ENCODE assay signal across 9 cellular contexts in genomic region chr3:186825294-186825821, GRCh38. TPM values are rescaled to one million over a fixed set of nuclear protein-coding genes. Genes with fewer than 3 reads are reported as not detected.
DNase-seq lines count a peak whose midpoint lies in the region; ATAC-seq, FAIRE-seq and TF ChIP-seq lines count a peak whose summit lies in the region.
"Had no signal": no experiment of that assay in that cellular context is flagged by ENCODE, and none has a peak within 500 bp of the region (broad histone marks: within the 10 kb centered on the region; RNA-seq: fewer than 3 reads in every experiment).

No MANE protein-coding gene starts in this region.

- H3K4me1 ChIP-seq in kidney (ENCODE audit: control insufficient read depth in 1 of 2, insufficient read depth in 1 of 2, low read depth in 1 of 2, low read length in 2 of 2) (peaks cover 0 to 5% of the 10 kb centered on the region in 2 donors), transverse colon (peaks cover 0 to 32% (median 12%) of the 10 kb centered on the region in 4 donors)

- TF ChIP-seq CTCF in AG10803 (conservative IDR thresholded peaks at IDR 0.05; ENCODE audit: low read length): no peak
- TF ChIP-seq CTCF in kidney (IDR thresholded peaks at IDR 0.05; ENCODE audit: borderline replicate concordance, extremely low read depth, insufficient read depth): no peak
- TF ChIP-seq CTCF in transverse colon (IDR thresholded peaks at IDR 0.05): no peak

- H3K27me3 ChIP-seq in transverse colon: peaks cover 58% of the 10 kb centered on the region

- intact Hi-C loops in kidney (cut with DNase I): no loop called here
- intact Hi-C loops in transverse colon (cut with DNase I; ENCODE audit: low total_unique reads): no loop called here

- DNase-seq in AG10803 (ENCODE audit: low read depth) (peak; percentile 57), MV-4-11 (lab: John Stamatoyannopoulos, UW) (peak; percentile 58), amniotic epithelial cell (ENCODE audit: low read depth) (peak; percentile 74), kidney (peak; percentile 86), transverse colon (no peak)
- peak; percentile 30 for DNase-seq in stimulated activated CD8-positive, alpha-beta memory T cell treated with anti-CD3 and anti-CD28 coated beads, Interleukin-4, amount 100 ng/mL, for 24 hours (ENCODE audit: low read depth)
- no peak for DNase-seq in central memory CD4-positive, alpha-beta T cell

- H3K9ac ChIP-seq in kidney (ENCODE audit: low read length in 2 of 2): no peak overlapping the region

- in situ Hi-C loops in transverse colon (cut with MboI; ENCODE audit: low pct_ligation_motif_present in 1 of 4, low pct_unique_long_range_greater_than_20kb in 1 of 4, low sequenced_read_pairs in 3 of 4): loop anchor here in 1 of 4 donors (25.0 kb wide), 1 partner anchor 337 kb away; no protein-coding TSS in a partner anchor

- H3K9me3 ChIP-seq in kidney (ENCODE audit: control insufficient read depth in 1 of 2, low read length in 2 of 2): no peaks in the 10 kb centered on the region
- no peaks in the 10 kb centered on the region for H3K9me3 ChIP-seq in transverse colon
- H3K9me3 ChIP-seq: suprapubic skin had no signal

- H3K27ac ChIP-seq in kidney (ENCODE audit: low read depth in 2 of 2, low read length in 2 of 2) (no peak overlapping the region), transverse colon (no peak overlapping the region)
- H3K27ac ChIP-seq: suprapubic skin had no signal

- H3K4me3 ChIP-seq in AG10803 (ENCODE audit: low read length) (no peak overlapping the region), kidney (ENCODE audit: low read length in 2 of 2) (no peak overlapping the region), transverse colon (no peak overlapping the region)
- H3K4me3 ChIP-seq: suprapubic skin had no signal

- WGBS in transverse colon (ENCODE audit: low coverage in 1 of 2), 2 donors: 21% methylated on average over 15 of the region's 23 CpGs; no CpG with 5 or more reads in 1 of the 2 donors

- ATAC-seq in GM19452 (IDR thresholded peaks at IDR 0.05; ENCODE audit: unreplicated experiment): no peak

- TF ChIP-seq EP300 in transverse colon (IDR thresholded peaks at IDR 0.05; ENCODE audit: low read depth): no peak

- FAIRE-seq in kidney (lab: Jason Lieb, UNC): no peak

- no peaks in the 10 kb centered on the region for H3K36me3 ChIP-seq in kidney (ENCODE audit: control insufficient read depth in 1 of 2, insufficient read depth in 2 of 2, low read length in 2 of 2)
- no peaks in the 10 kb centered on the region for H3K36me3 ChIP-seq in transverse colon
- H3K36me3 ChIP-seq: suprapubic skin had no signal

- TF ChIP-seq POLR2A in transverse colon (IDR thresholded peaks at IDR 0.05): no peak

RNA-seq across cellular contexts. Expression of gene ADIPOQ, which starts 17.2 kb away (rescaled TPM):
- total RNA-seq in kidney: not detected
- polyA plus RNA-seq in kidney (ENCODE audit: insufficient read depth, low read depth, low replicate concordance): not detected
- 10 to 100 TPM in 1 of 4 donors, 1 to 10 TPM in 2, not detected in 1; 4.6 to 11.7 (median 7.5) TPM for total RNA-seq in transverse colon

RNA-seq across cellular contexts. Expression of gene RFC4, which starts 19.1 kb away (rescaled TPM):
- 8.9 TPM for total RNA-seq in kidney
- 11.1 TPM for polyA plus RNA-seq in kidney (ENCODE audit: insufficient read depth, low read depth, low replicate concordance)
- total RNA-seq in transverse colon: 100 to 1,000 TPM in 1 of 4 donors, 10 to 100 TPM in 1, 1 to 10 TPM in 1, not detected in 1; 7.2 to 226 (median 10.5) TPM

RNA-seq across cellular contexts. Expression of gene EIF4A2, which starts 42.0 kb away (rescaled TPM):
- total RNA-seq in kidney: 333 TPM
- polyA plus RNA-seq in kidney (ENCODE audit: insufficient read depth, low read depth, low replicate concordance): 310 TPM
- total RNA-seq in transverse colon: 100 to 1,000 TPM; 146 to 550 (median 353) TPM

Comparison
In these comparisons a context has a peak if more than half of its experiments do, and no peak if none do; other contexts are left out.
1. DNase-seq: peak in AG10803 (single experiment), MV-4-11 (single experiment), amniotic epithelial cell (single experiment), kidney (single experiment) and stimulated activated CD8-positive, alpha-beta memory T cell treated with anti-CD3 and anti-CD28 coated beads, Interleukin-4, amount 100 ng/mL, for 24 hours (single experiment); none in transverse colon (single experiment) and central memory CD4-positive, alpha-beta T cell (single experiment).